ENCODE assay signal across 21 cellular contexts in genomic region chr11:61571869-61572268, GRCh38. TPM values are rescaled to one million over a fixed set of nuclear protein-coding genes. Genes with fewer than 3 reads are reported as not detected.
"Had no signal": no experiment of that assay in that cellular context is flagged by ENCODE, and none has a peak within 500 bp of the region (broad histone marks: within the 10 kb centered on the region; RNA-seq: fewer than 3 reads in every experiment).

No MANE protein-coding gene starts in this region.

- H3K9me3 ChIP-seq: esophagus muscularis mucosa, gastrocnemius medialis, neutrophil, pancreas, spleen, testis, transverse colon had no signal

- H3K27ac ChIP-seq: epithelial cell of prostate, esophagus muscularis mucosa, gastrocnemius medialis, hepatocyte, neutrophil, pancreas, spleen, testis, transverse colon had no signal

- H3K4me2 ChIP-seq: hepatocyte had no signal

- ATAC-seq: gastrocnemius medialis; left colon; naive thymus-derived CD4-positive, alpha-beta T cell; pancreas; sciatic nerve; stimulated activated naive B cell treated with anti-CD40 and anti-IgM and Interleukin-4, amounts not matched to agents 10 μg/mL and 1 μg/mL and 100 μg/mL, for 72 hours; stimulated activated naive CD8-positive, alpha-beta T cell treated with anti-CD3 and anti-CD28 coated beads, Interleukin-15, amount 100 ng/mL, for 72 hours had no signal

- H3K4me3 ChIP-seq: esophagus muscularis mucosa, gastrocnemius medialis, hepatocyte, pancreas, spleen, testis, transverse colon had no signal

- H3K4me1 ChIP-seq: gastrocnemius medialis, pancreas, testis had no signal

- H3K27me3 ChIP-seq: gastrocnemius medialis, testis had no signal

- H3K79me2 ChIP-seq: hepatocyte had no signal

- H3K36me3 ChIP-seq: esophagus muscularis mucosa, gastrocnemius medialis, neutrophil, pancreas, spleen, transverse colon had no signal

- H2AFZ ChIP-seq: hepatocyte had no signal

- DNase-seq: cortex of kidney; effector memory CD4-positive, alpha-beta T cell; gastrocnemius medialis; kidney; left colon; mammary epithelial cell; naive thymus-derived CD4-positive, alpha-beta T cell; nephron progenitor cell; spleen; stimulated activated CD4-positive, alpha-beta T cell treated with anti-CD3 and anti-CD28 coated beads, Interleukin-2, amount 100 ng/mL, for 24 hours; stimulated activated CD4-positive, alpha-beta T cell treated with anti-CD3 and anti-CD28 coated beads, Interleukin-4, amount 100 ng/mL, for 4 hours; stimulated activated naive B cell treated with anti-CD40 and anti-IgM and Interleukin-4, amounts not matched to agents 10 μg/mL and 1 μg/mL and 100 μg/mL, for 72 hours; stimulated activated naive CD8-positive, alpha-beta T cell treated with anti-CD3 and anti-CD28 coated beads, Interleukin-15, amount 100 ng/mL, for 72 hours; testis; transverse colon had no signal

RNA-seq across cellular contexts. Expression of gene SYT7, which starts 9.0 kb away (rescaled TPM):
- polyA plus RNA-seq: naive thymus-derived CD4-positive, alpha-beta T cell had no signal
